Comparison of ENCODE assay signal across 9 cellular contexts in the genomic region with DNA sequence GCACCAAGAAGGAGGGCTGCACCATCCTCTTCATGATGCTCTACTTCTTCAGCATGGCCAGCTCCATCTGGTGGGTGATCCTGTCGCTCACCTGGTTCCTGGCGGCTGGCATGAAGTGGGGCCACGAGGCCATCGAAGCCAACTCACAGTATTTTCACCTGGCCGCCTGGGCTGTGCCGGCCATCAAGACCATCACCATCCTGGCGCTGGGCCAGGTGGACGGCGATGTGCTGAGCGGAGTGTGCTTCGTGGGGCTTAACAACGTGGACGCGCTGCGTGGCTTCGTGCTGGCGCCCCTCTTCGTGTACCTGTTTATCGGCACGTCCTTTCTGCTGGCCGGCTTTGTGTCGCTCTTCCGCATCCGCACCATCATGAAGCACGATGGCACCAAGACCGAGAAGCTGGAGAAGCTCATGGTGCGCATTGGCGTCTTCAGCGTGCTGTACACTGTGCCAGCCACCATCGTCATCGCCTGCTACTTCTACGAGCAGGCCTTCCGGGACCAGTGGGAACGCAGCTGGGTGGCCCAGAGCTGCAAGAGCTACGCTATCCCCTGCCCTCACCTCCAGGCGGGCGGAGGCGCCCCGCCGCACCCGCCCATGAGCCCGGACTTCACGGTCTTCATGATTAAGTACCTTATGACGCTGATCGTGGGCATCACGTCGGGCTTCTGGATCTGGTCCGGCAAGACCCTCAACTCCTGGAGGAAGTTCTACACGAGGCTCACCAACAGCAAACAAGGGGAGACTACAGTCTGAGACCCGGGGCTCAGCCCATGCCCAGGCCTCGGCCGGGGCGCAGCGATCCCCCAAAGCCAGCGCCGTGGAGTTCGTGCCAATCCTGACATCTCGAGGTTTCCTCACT. TPM values are rescaled to one million over a fixed set of nuclear protein-coding genes. Genes with fewer than 3 reads are reported as not detected.
A peak's percentile ranks its signal among the peaks of the same experiment; 100 is the strongest.
DNase-seq lines count a peak whose midpoint lies in the region; ATAC-seq and TF ChIP-seq lines count a peak whose summit lies in the region.
"Had no signal": no experiment of that assay in that cellular context is flagged by ENCODE, and none has a peak within 500 bp of the region (broad histone marks: within the 10 kb centered on the region; RNA-seq: fewer than 3 reads in every experiment).

No MANE protein-coding gene starts in this region.

- H3K36me3 ChIP-seq in Karpas-422 (ENCODE audit: insufficient read depth, low read length) = no peaks in the 10 kb centered on the region; the same call in 1 of the 2 replicates
- no peaks in the 10 kb centered on the region for H3K36me3 ChIP-seq in naive thymus-derived CD4-positive, alpha-beta T cell (ENCODE audit: control insufficient read depth in 2 of 3, insufficient read depth in 3 of 3, low read length in 3 of 3)

- no peak for ATAC-seq in naive thymus-derived CD4-positive, alpha-beta T cell
- ATAC-seq in GM18505 (IDR thresholded peaks at IDR 0.05; ENCODE audit: unreplicated experiment) (no peak), GM19395 (IDR thresholded peaks at IDR 0.05; ENCODE audit: unreplicated experiment) (no peak), GM18873 (IDR thresholded peaks at IDR 0.05; ENCODE audit: low FRiP score, unreplicated experiment) (no peak)

- peak overlapping the region; percentile 71 to 96 (median 90) for H3K4me3 Mint-ChIP-seq in naive thymus-derived CD4-positive, alpha-beta T cell

- H3K9me3 Mint-ChIP-seq in naive thymus-derived CD4-positive, alpha-beta T cell = no peaks in the 10 kb centered on the region

- intact Hi-C loops in naive thymus-derived CD4-positive, alpha-beta T cell (cut with micrococcal nuclease) = loop anchor here (10.0 kb wide), 1 partner anchor 181 kb away; no protein-coding TSS in a partner anchor

- H3K4me1 Mint-ChIP-seq in naive thymus-derived CD4-positive, alpha-beta T cell = peaks cover 0 to 26% (median 12%) of the 10 kb centered on the region in 7 donors

- no peak overlapping the region for H3K27ac Mint-ChIP-seq in naive thymus-derived CD4-positive, alpha-beta T cell

- CTCF ChIA-PET in naive thymus-derived CD4-positive, alpha-beta T cell (lab: Charles Lee) = no interaction called here

- peak overlapping the region; percentile 67 for H3K4me3 ChIP-seq in AG09309 (ENCODE audit: control insufficient read depth, low read depth, low read length)
- H3K4me3 ChIP-seq in Karpas-422 (ENCODE audit: low read length) = peak overlapping the region; percentile 79; the same call in 1 of the 2 replicates
- peak overlapping the region; percentile 64 for H3K4me3 ChIP-seq in epithelial cell of esophagus (ENCODE audit: low read length)
- H3K4me3 ChIP-seq in naive thymus-derived CD4-positive, alpha-beta T cell (ENCODE audit: low read length) = no peak overlapping the region

- TF ChIP-seq CTCF in AG09309 (IDR thresholded peaks at IDR 0.05; ENCODE audit: control insufficient read depth, insufficient read depth, low read depth, low read length, missing control alignments) (peak; percentile 7), epithelial cell of esophagus (IDR thresholded peaks at IDR 0.05; ENCODE audit: insufficient read depth, low read depth, low read length, missing control alignments) (no peak)

- H4K20me1 ChIP-seq in Karpas-422 (ENCODE audit: insufficient read depth, low read depth, low read length) = peaks cover 28% of the 10 kb centered on the region

- no peak for DNase-seq in AG09309 (ENCODE audit: low read depth)
- DNase-seq in Karpas-422 = no peak
- DNase-seq in epithelial cell of esophagus (ENCODE audit: low read depth) = peak; percentile 17
- no peak for DNase-seq in naive thymus-derived CD4-positive, alpha-beta T cell
- no peak for DNase-seq in stimulated activated CD4-positive, alpha-beta T cell treated with anti-CD3 and anti-CD28 coated beads, Interleukin-4, amount 100 ng/mL, for 1 hour
- DNase-seq: NCI-H146 had no signal

- TF ChIP-seq POLR2A in GM18505 (IDR thresholded peaks at IDR 0.05; ENCODE audit: borderline replicate concordance, extremely low read depth, insufficient read depth, insufficient read length) = no peak

- peak overlapping the region; percentile 99 for H3K4me2 ChIP-seq in Karpas-422 (ENCODE audit: low read depth, low read length, poor library complexity, severe bottlenecking)

- H3K79me2 ChIP-seq in Karpas-422 (ENCODE audit: low read length) = peaks cover 9% of the 10 kb centered on the region

- H3K4me1 ChIP-seq in Karpas-422 (ENCODE audit: low read length) = peaks cover 55% of the 10 kb centered on the region
- H3K4me1 ChIP-seq in naive thymus-derived CD4-positive, alpha-beta T cell (ENCODE audit: control insufficient read depth in 2 of 2, insufficient read depth in 2 of 2, low read length in 2 of 2) = peaks cover 0 to 9% of the 10 kb centered on the region in 2 donors

- POLR2A ChIA-PET in naive thymus-derived CD4-positive, alpha-beta T cell (lab: Charles Lee) = no interaction called here

- no peaks in the 10 kb centered on the region for H3K9me2 ChIP-seq in Karpas-422 (replicated peaks; ENCODE audit: insufficient read depth, low read length)

- no peaks in the 10 kb centered on the region for H3K27me3 ChIP-seq in Karpas-422 (ENCODE audit: low read length)
- no peaks in the 10 kb centered on the region for H3K27me3 ChIP-seq in naive thymus-derived CD4-positive, alpha-beta T cell (ENCODE audit: control insufficient read depth in 2 of 2, insufficient read depth in 2 of 2, low read length in 2 of 2)

- H3K27ac ChIP-seq in Karpas-422 (ENCODE audit: low read length) = no peak overlapping the region
- no peak overlapping the region for H3K27ac ChIP-seq in naive thymus-derived CD4-positive, alpha-beta T cell (ENCODE audit: low read depth, low read length)

- H3K27me3 Mint-ChIP-seq in naive thymus-derived CD4-positive, alpha-beta T cell = peaks cover 16 to 48% (median 31%) of the 10 kb centered on the region in 5 donors

- no peak overlapping the region for H2AFZ ChIP-seq in Karpas-422 (ENCODE audit: low read length)

- no peaks in the 10 kb centered on the region for H3K9me3 ChIP-seq in Karpas-422 (ENCODE audit: low read length)
- H3K9me3 ChIP-seq in naive thymus-derived CD4-positive, alpha-beta T cell (ENCODE audit: control insufficient read depth in 2 of 3, low read length in 3 of 3) = no peaks in the 10 kb centered on the region

- H3K9ac ChIP-seq in Karpas-422 (ENCODE audit: low read length) = peak overlapping the region; percentile 83; the same call in 1 of the 2 replicates

- H3K36me3 Mint-ChIP-seq in naive thymus-derived CD4-positive, alpha-beta T cell = no peaks in the 10 kb centered on the region

RNA-seq across cellular contexts. Expression of a gene that starts 2.1 kb away (rescaled TPM):
- 7.9 and 10.0 TPM in 2 replicates for total RNA-seq in Karpas-422 (2014; rRNA removed; shearing (Covaris generic); ENCODE audit: low replicate concordance)
- 1 to 10 TPM in 1 of 5 experiments, under 1 TPM in 4; 0.24 to 3.4 (median 0.64) TPM for total RNA-seq in naive thymus-derived CD4-positive, alpha-beta T cell
- polyA plus RNA-seq in naive thymus-derived CD4-positive, alpha-beta T cell = 1 to 10 TPM in 1 of 2 donors, under 1 TPM in 1; 0.60 to 1.3 TPM
